In the genomic region with DNA sequence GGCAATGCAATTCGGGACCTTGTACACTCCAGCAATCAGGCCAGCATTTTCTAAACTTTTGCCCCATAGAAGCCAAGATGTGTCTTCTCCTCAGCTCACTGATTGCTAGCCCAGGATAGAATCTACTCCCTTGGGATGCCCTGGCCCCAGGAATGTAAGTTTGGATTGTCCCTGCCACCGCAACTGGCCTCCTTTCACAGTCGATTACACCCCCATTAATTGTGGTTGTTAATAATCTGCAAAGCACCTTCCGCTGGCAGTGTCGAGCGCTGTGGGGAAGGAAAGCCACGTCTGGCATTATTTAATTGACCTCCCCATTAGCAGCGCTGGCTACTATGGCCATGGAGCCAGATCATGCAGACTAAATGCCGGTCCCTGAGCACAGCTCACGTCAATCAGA, we compare ENCODE assay signal across 26 cellular contexts.
"Had no signal": no experiment of that assay in that cellular context is flagged by ENCODE, and none has a peak within 500 bp of the region (broad histone marks: within the 10 kb centered on the region; RNA-seq: fewer than 3 reads in every experiment).

No MANE protein-coding gene starts in this region.

- H3K9me3 ChIP-seq: MG63, Peyer's patch, SJSA1 had no signal

- H3K27me3 ChIP-seq: MG63, Peyer's patch, SJSA1 had no signal

- H3K4me2 ChIP-seq: PC-9 had no signal

- ATAC-seq: Right ventricle myocardium inferior had no signal

- H3K4me1 ChIP-seq: Peyer's patch had no signal

- DNase-seq: IMR-90; Karpas-422; KG1; MG63; NCI-H1092; NCI-H1105 treated with DMSO at 0.1 percent for 48 hours; NCI-H1417 treated with DMSO at 0.1 percent for 48 hours; NCI-H146; NCI-H187; NCI-H2029; NCI-H2081 treated with DMSO at 0.1 percent for 48 hours; NCI-H2171; NCI-H226; NCI-H446; NCI-H510A; NCI-H524 treated with DMSO at 0.1 percent for 48 hours; NCI-H69; NCI-H774; NK-92 treated with Interleukin-12 subunit alpha and Interleukin-12 subunit beta, amount 100 ng/mL, for 24 hours; PC-9; Peyer's patch; SIG-M5 had no signal

- H3K4me3 ChIP-seq: MG63, PC-9, Peyer's patch, SJSA1, SK-N-MC had no signal

- H3K27ac ChIP-seq: HL-60, PC-9, Peyer's patch, SJSA1, SK-N-MC had no signal

- H3K36me3 ChIP-seq: MG63, Peyer's patch, SJSA1 had no signal

- H2AFZ ChIP-seq: PC-9 had no signal
